ENCODE assay signal across 16 cellular contexts in genomic region chr6:63964347-63964746, GRCh38.
A peak's percentile ranks its signal among the peaks of the same experiment; 100 is the strongest.
DNase-seq lines count a peak whose midpoint lies in the region; ATAC-seq, FAIRE-seq and TF ChIP-seq lines count a peak whose summit lies in the region.
"Had no signal": no experiment of that assay in that cellular context is flagged by ENCODE, and none has a peak within 500 bp of the region (broad histone marks: within the 10 kb centered on the region; RNA-seq: fewer than 3 reads in every experiment).

No MANE protein-coding gene starts in this region.

- TF ChIP-seq RAD21 in H1 (IDR thresholded peaks at IDR 0.05 in 1 of 2, conservative IDR thresholded peaks at IDR 0.05 in 1 of 2; ENCODE audit: low read depth in 2 of 2, low read length in 2 of 2): no peak

- no peaks in the 10 kb centered on the region for H3K27me3 Mint-ChIP-seq in neural crest cell (ENCODE audit: low read depth)

- H3K27ac Mint-ChIP-seq in neural crest cell (ENCODE audit: unreplicated experiment): peak overlapping the region; percentile 65

- no peak overlapping the region for H3K18ac ChIP-seq in H1 (ENCODE audit: extremely low read depth, low read length)

- H3K9me3 Mint-ChIP-seq in neural crest cell: no peaks in the 10 kb centered on the region

- H3K4me3 ChIP-seq in HUES64 (ENCODE audit: low read length): peak overlapping the region; percentile 19; the same call in 1 of the 2 replicates
- H3K4me3 ChIP-seq in H1 (ENCODE audit: extremely low read depth in 1 of 4, insufficient read depth in 2 of 4, low read depth in 3 of 4, low read length in 4 of 4): peak overlapping the region in 2 of 4 experiments; percentile 7 to 37; a peak in 2 of 8 replicates
- H3K4me3 ChIP-seq: K562 had no signal

- TF ChIP-seq CTCF in H1 (IDR thresholded peaks at IDR 0.05; ENCODE audit: control extremely low read depth in 1 of 3, insufficient read depth in 1 of 3, low read depth in 1 of 3, low read length in 3 of 3) (no peak), neural crest cell (conservative IDR thresholded peaks at IDR 0.05) (no peak)

- no peak overlapping the region for H3K9ac ChIP-seq in HUES64 (ENCODE audit: low read depth, low read length)
- no peak overlapping the region for H3K9ac ChIP-seq in H1 (replicated peaks in 1 of 4; ENCODE audit: extremely low read depth in 1 of 4, low read depth in 3 of 4, low read length in 3 of 4)

- DNase-seq in H1 (ENCODE audit: low read depth in 1 of 2, low spot score in 2 of 2): no peak
- no peak for DNase-seq in neural crest cell (ENCODE audit: low read depth, low spot score)
- no peak for DNase-seq in activated CD8-positive, alpha-beta memory T cell treated with anti-CD3 and anti-CD28 coated beads, Interleukin-2, amount 50 U/mL, for 48 hours
- no peak for DNase-seq in nucleus accumbens (lab: John Stamatoyannopoulos, UW)
- DNase-seq in NCI-H146 (lab: John Stamatoyannopoulos, UW): no peak
- DNase-seq: 8988T, NCI-H1048, Right ventricle myocardium superior had no signal

- H3K14ac ChIP-seq in H1 (ENCODE audit: insufficient read length): no peak overlapping the region

- no peaks in the 10 kb centered on the region for H3K36me3 Mint-ChIP-seq in neural crest cell (ENCODE audit: low read depth)

- POLR2A ChIA-PET in H1 (lab: Charles Lee; ENCODE audit: partially characterized antibody): no interaction called here

- H4K91ac ChIP-seq in H1 (replicated peaks; ENCODE audit: insufficient read length, low read length): no peak overlapping the region

- no peak overlapping the region for H2BK120ac ChIP-seq in H1 (replicated peaks; ENCODE audit: low read depth, low read length)

- CTCF ChIA-PET in H1 (lab: Charles Lee; ENCODE audit: partially characterized antibody): no interaction called here

- H3K4me3 Mint-ChIP-seq in neural crest cell: no peak overlapping the region

- H3K4me1 ChIP-seq in HUES64 (ENCODE audit: insufficient read depth, low read length): peaks cover 40% of the 10 kb centered on the region
- H3K4me1 ChIP-seq in H1 (replicated peaks in 1 of 4; ENCODE audit: control insufficient read depth in 3 of 4, insufficient read depth in 4 of 4, low read length in 3 of 4): peaks cover 0 to 6% (median 2%) of the 10 kb centered on the region in 4 experiments; a peak in 3 of 7 replicates

- H4K8ac ChIP-seq in H1 (ENCODE audit: extremely low read depth, insufficient read depth, low read length): no peak overlapping the region

- H3K79me2 ChIP-seq in H1 (ENCODE audit: control insufficient read depth in 1 of 2, insufficient read depth in 2 of 2, low read length in 2 of 2): no peaks in the 10 kb centered on the region

- H3K23me2 ChIP-seq in H1 (ENCODE audit: low read depth, low read length): no peaks in the 10 kb centered on the region

- ATAC-seq in GM18907 (IDR thresholded peaks at IDR 0.05; ENCODE audit: unreplicated experiment): no peak
- ATAC-seq: HCT116, K562, Panc1, SK-N-SH treated with all-trans-retinoic acid at 6 μM for 48 hours had no signal

- H3K27me3 ChIP-seq in HUES64 (ENCODE audit: insufficient read depth, low read length) (no peaks in the 10 kb centered on the region), H1 (replicated peaks in 1 of 4; ENCODE audit: control insufficient read depth in 3 of 4, extremely low read depth in 1 of 4, insufficient read depth in 3 of 4, low read length in 3 of 4) (no peaks in the 10 kb centered on the region)

- no peak overlapping the region for H2BK12ac ChIP-seq in H1 (ENCODE audit: low read depth, low read length)

- no peak overlapping the region for H4K5ac ChIP-seq in H1 (ENCODE audit: insufficient read length, low read depth, low read length)

- H3K9me3 ChIP-seq in HUES64 (ENCODE audit: insufficient read depth, low read depth, low read length): 0 out of 2 replicates have a peak, but pooled peaks cover 4% of the 10 kb centered on the region
- H3K9me3 ChIP-seq in H1 (ENCODE audit: insufficient read depth in 2 of 2, low read depth in 1 of 2, low read length in 1 of 2): no peaks in the 10 kb centered on the region

- no peak overlapping the region for H2BK15ac ChIP-seq in H1 (ENCODE audit: low read length)

- H3K23ac ChIP-seq in H1 (ENCODE audit: insufficient read length): no peak overlapping the region

- no peak overlapping the region for H2BK5ac ChIP-seq in H1 (ENCODE audit: low read depth, low read length)

- TF ChIP-seq EP300 in H1 (IDR thresholded peaks at IDR 0.05; ENCODE audit: borderline replicate concordance in 1 of 2, low read depth in 2 of 2, low read length in 2 of 2): no peak

- H3K36me3 ChIP-seq in HUES64 (ENCODE audit: insufficient read depth, low read length): no peaks in the 10 kb centered on the region
- peaks cover 0 to 2% (median 0%) of the 10 kb centered on the region in 4 experiments; a peak in 1 of 8 replicates for H3K36me3 ChIP-seq in H1 (ENCODE audit: control insufficient read depth in 2 of 4, insufficient read depth in 4 of 4, low read length in 3 of 4)

- no peak for TF ChIP-seq POLR2A in H1 (IDR thresholded peaks at IDR 0.05; ENCODE audit: control extremely low read depth in 1 of 2, low read depth in 2 of 2, low read length in 2 of 2)

- H2AK5ac ChIP-seq in H1 (ENCODE audit: low read depth, low read length): no peak overlapping the region

- H2AFZ ChIP-seq in H1 (ENCODE audit: low read length): no peak overlapping the region

- no peaks in the 10 kb centered on the region for H3K79me1 ChIP-seq in H1 (ENCODE audit: low read depth, low read length)

- H3K27ac ChIP-seq in HUES64 (ENCODE audit: low read depth, low read length) (peak overlapping the region; percentile 48; the same call in 1 of the 2 replicates), H1 (ENCODE audit: low read depth, low read length) (no peak overlapping the region)
- H3K27ac ChIP-seq: C4-2B had no signal

- H2BK20ac ChIP-seq in H1 (ENCODE audit: low read length): no peak overlapping the region

- no peak overlapping the region for H3K4ac ChIP-seq in H1 (replicated peaks; ENCODE audit: insufficient read length, low read depth, low read length)

- FAIRE-seq in A204.1 (lab: Jason Lieb, UNC) (peak; percentile 9), H1 (lab: Jason Lieb, UNC) (peak; percentile 87)
- FAIRE-seq: K562 had no signal

- H3K4me2 ChIP-seq in H1 (ENCODE audit: insufficient read depth in 1 of 2, low read depth in 2 of 2, low read length in 2 of 2): peak overlapping the region in 1 of 2 experiments; percentile 65; a peak in 2 of 4 replicates

- H3K4me1 Mint-ChIP-seq in neural crest cell: peaks cover 15% of the 10 kb centered on the region

- no peaks in the 10 kb centered on the region for H4K20me1 ChIP-seq in H1 (replicated peaks in 1 of 2; ENCODE audit: control insufficient read depth in 1 of 2, insufficient read depth in 2 of 2, low read length in 2 of 2)

- no peak overlapping the region for H3K56ac ChIP-seq in H1 (replicated peaks; ENCODE audit: insufficient read length, low read depth, low read length)

TF ChIP-seq in H1, 55 proteins besides CTCF, POLR2A, EP300 and RAD21 (continues in another document):
- no peak for TF ChIP-seq SP1 (IDR thresholded peaks at IDR 0.05; ENCODE audit: low read depth, low read length)
